ENCODE assay signal across 1 cellular context in genomic region chr19:37362733-37363132, GRCh38.
A peak's percentile ranks its signal among the peaks of the same experiment; 100 is the strongest.
TF ChIP-seq lines count a peak whose summit lies in the region.

No MANE protein-coding gene starts in this region.

TF ChIP-seq in H1, 55 proteins besides CTCF, POLR2A, EP300 and RAD21:
- TF ChIP-seq POLR2AphosphoS5 (IDR thresholded peaks at IDR 0.05; ENCODE audit: low read depth, low read length), result no peak
- TF ChIP-seq TEAD4 (IDR thresholded peaks at IDR 0.05; ENCODE audit: low read depth, low read length), result peak; percentile 66
- TF ChIP-seq TCF12 (IDR thresholded peaks at IDR 0.05; ENCODE audit: low read depth, low read length), result 0 out of 2 replicates have a peak, but pooled peaks have one; percentile 22
- no peak for TF ChIP-seq SIX5 (IDR thresholded peaks at IDR 0.05; ENCODE audit: low read depth, low read length)
